In the genomic region with DNA sequence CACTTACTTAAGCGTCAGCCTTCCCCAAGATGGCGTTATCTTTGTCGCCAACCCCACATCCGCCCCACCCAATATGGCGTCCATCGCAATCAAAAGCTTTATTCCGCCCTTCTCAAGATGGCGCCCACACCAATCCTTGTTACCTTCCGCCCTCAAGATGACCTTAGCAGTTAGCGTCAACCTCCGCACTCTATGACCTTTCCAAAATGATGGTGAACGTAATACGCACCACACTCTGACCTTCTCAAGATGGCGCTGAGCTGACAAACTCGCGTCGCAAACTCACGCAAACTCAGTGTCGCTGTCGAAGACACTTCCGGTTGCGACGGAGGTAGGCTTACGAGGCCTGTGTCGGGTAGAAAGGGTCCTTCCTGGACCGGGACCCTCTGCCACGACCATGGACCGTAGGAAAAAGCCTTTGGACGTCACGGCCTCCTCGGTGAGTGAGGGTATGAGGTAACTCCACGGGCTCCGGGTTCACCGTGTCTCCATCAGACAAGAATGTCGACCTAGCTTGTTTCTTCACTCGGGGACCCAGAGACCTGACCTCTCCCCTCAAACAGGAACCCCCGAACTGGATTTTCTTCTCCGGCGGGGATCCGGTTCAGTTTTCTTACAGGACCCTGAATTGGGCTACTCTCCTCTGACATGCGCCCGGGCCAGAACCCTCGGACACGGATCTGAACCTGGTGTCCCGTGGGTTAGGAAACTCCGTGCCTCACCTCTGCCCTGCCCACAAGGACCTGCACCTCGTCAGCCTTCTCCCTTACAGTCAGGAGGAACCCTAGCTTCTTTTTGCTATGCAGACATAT, we compare ENCODE assay signal across 1 cellular context.
TF ChIP-seq lines count a peak whose summit lies in the region.

Gene CCDC174 (plus strand): TSS at position 323 of the 812 bp plus-strand sequence. CDS start 75 bp downstream, at position 398.

TF ChIP-seq in HCT116, 20 proteins besides CTCF, POLR2A, EP300 and RAD21 (continued from another document):
- TF ChIP-seq, protein P1, sequence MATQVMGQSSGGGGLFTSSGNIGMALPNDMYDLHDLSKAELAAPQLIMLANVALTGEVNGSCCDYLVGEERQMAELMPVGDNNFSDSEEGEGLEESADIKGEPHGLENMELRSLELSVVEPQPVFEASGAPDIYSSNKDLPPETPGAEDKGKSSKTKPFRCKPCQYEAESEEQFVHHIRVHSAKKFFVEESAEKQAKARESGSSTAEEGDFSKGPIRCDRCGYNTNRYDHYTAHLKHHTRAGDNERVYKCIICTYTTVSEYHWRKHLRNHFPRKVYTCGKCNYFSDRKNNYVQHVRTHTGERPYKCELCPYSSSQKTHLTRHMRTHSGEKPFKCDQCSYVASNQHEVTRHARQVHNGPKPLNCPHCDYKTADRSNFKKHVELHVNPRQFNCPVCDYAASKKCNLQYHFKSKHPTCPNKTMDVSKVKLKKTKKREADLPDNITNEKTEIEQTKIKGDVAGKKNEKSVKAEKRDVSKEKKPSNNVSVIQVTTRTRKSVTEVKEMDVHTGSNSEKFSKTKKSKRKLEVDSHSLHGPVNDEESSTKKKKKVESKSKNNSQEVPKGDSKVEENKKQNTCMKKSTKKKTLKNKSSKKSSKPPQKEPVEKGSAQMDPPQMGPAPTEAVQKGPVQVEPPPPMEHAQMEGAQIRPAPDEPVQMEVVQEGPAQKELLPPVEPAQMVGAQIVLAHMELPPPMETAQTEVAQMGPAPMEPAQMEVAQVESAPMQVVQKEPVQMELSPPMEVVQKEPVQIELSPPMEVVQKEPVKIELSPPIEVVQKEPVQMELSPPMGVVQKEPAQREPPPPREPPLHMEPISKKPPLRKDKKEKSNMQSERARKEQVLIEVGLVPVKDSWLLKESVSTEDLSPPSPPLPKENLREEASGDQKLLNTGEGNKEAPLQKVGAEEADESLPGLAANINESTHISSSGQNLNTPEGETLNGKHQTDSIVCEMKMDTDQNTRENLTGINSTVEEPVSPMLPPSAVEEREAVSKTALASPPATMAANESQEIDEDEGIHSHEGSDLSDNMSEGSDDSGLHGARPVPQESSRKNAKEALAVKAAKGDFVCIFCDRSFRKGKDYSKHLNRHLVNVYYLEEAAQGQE (IDR thresholded peaks at IDR 0.05; ENCODE audit: low read depth): no peak
- TF ChIP-seq ELF1 (IDR thresholded peaks at IDR 0.05; ENCODE audit: borderline replicate concordance, low read depth) (peak; percentile 98), SIN3A (IDR thresholded peaks at IDR 0.05; ENCODE audit: low read depth) (no peak; the same call in 1 of the 2 replicates), SP1 (IDR thresholded peaks at IDR 0.05; ENCODE audit: low read depth) (peak; percentile 86), SRF (IDR thresholded peaks at IDR 0.05; ENCODE audit: low read depth) (peak; percentile 95), EGR1 (IDR thresholded peaks at IDR 0.05; ENCODE audit: low read depth) (peak; percentile 99), ZFX (IDR thresholded peaks at IDR 0.05) (peak; percentile 85), EZH2 (IDR thresholded peaks at IDR 0.05) (no peak), YY1 (IDR thresholded peaks at IDR 0.05; ENCODE audit: extremely low read depth, insufficient replicate concordance, low read depth, low read length) (peak; percentile 100)
- TF ChIP-seq, protein P2, sequence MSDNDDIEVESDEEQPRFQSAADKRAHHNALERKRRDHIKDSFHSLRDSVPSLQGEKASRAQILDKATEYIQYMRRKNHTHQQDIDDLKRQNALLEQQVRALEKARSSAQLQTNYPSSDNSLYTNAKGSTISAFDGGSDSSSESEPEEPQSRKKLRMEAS (IDR thresholded peaks at IDR 0.05): peak; percentile 67
